32 cellular contexts compared by ENCODE assay signal in genomic region chr9:127050581-127050980, GRCh38.
DNase-seq lines count a peak whose midpoint lies in the region; ATAC-seq, FAIRE-seq and TF ChIP-seq lines count a peak whose summit lies in the region.
"Had no signal": no experiment of that assay in that cellular context is flagged by ENCODE, and none has a peak within 500 bp of the region (broad histone marks: within the 10 kb centered on the region; RNA-seq: fewer than 3 reads in every experiment).

No MANE protein-coding gene starts in this region.

- peak overlapping the region in 5 of 8 donors; percentile 5 to 75 (median 8) for H3K27ac Mint-ChIP-seq in CD8-positive, alpha-beta memory T cell
- no peak overlapping the region for H3K27ac Mint-ChIP-seq in osteocyte (ENCODE audit: unreplicated experiment)
- H3K27ac Mint-ChIP-seq: activated CD4-positive, alpha-beta memory T cell treated with anti-CD3 and anti-CD28 coated beads, Interleukin-2, amount 10 ng/mL, durations not matched to agents 7 days and 5 days; activated naive CD4-positive, alpha-beta T cell treated with anti-CD3 and anti-CD28 coated beads, Interleukin-2, amount 50 U/mL, for 72 hours; stimulated activated memory B cell treated with anti-CD40 and anti-IgM and Interleukin-4, amounts not matched to agents 10 μg/mL and 1 μg/mL and 100 μg/mL, for 72 hours had no signal

- CTCF ChIA-PET in CD8-positive, alpha-beta memory T cell (lab: Charles Lee) = interaction anchor here (1.5 kb wide), 1 partner anchor 15 kb away, joined by 3 read pairs; no protein-coding TSS in a partner anchor

- H3K9me3 ChIP-seq in CD8-positive, alpha-beta memory T cell (ENCODE audit: low read length) = no peaks in the 10 kb centered on the region
- H3K9me3 ChIP-seq in pancreas = no peaks in the 10 kb centered on the region
- H3K9me3 ChIP-seq: breast epithelium, neutrophil, psoas muscle, upper lobe of left lung had no signal

- no peak overlapping the region for H3K4me3 ChIP-seq in CD8-positive, alpha-beta memory T cell (ENCODE audit: low read length)
- H3K4me3 ChIP-seq in pancreas = no peak overlapping the region
- H3K4me3 ChIP-seq: breast epithelium, psoas muscle, upper lobe of left lung had no signal

- no peak for FAIRE-seq in pancreas (lab: Jason Lieb, UNC)
- FAIRE-seq: HepG2 had no signal

- WGBS in pancreas, 2 donors = 88 to 89% methylated on average over 7 of the region's 7 CpGs

- H3K4me1 Mint-ChIP-seq in CD8-positive, alpha-beta memory T cell = peaks cover 25 to 30% (median 27%) of the 10 kb centered on the region in 3 donors
- peaks cover 13% of the 10 kb centered on the region for H3K4me1 Mint-ChIP-seq in osteocyte (ENCODE audit: unreplicated experiment)

- H3K27me3 ChIP-seq in CD8-positive, alpha-beta memory T cell (ENCODE audit: insufficient read depth, low read length, poor library complexity, severe bottlenecking) = no peaks in the 10 kb centered on the region
- no peaks in the 10 kb centered on the region for H3K27me3 ChIP-seq in pancreas
- H3K27me3 ChIP-seq: breast epithelium, neutrophil, upper lobe of left lung had no signal

- no peak overlapping the region for H3K27ac ChIP-seq in CD8-positive, alpha-beta memory T cell (ENCODE audit: low read depth, low read length)
- H3K27ac ChIP-seq in caudate nucleus (ENCODE audit: low read depth, low read length) (peak overlapping the region; percentile 62), pancreas (no peak overlapping the region)
- H3K27ac ChIP-seq: neutrophil, psoas muscle had no signal

- H3K27me3 Mint-ChIP-seq in CD8-positive, alpha-beta memory T cell = no peaks in the 10 kb centered on the region
- H3K27me3 Mint-ChIP-seq in osteocyte (ENCODE audit: unreplicated experiment) = no peaks in the 10 kb centered on the region
- H3K27me3 Mint-ChIP-seq: stimulated activated memory B cell treated with anti-CD40 and anti-IgM and Interleukin-4, amounts not matched to agents 10 μg/mL and 1 μg/mL and 100 μg/mL, for 72 hours had no signal

- H3K4me1 ChIP-seq in CD8-positive, alpha-beta memory T cell (ENCODE audit: insufficient read depth, low read length) = peaks cover 19% of the 10 kb centered on the region
- H3K4me1 ChIP-seq in pancreas = no peaks in the 10 kb centered on the region

- no peaks in the 10 kb centered on the region for H3K9me3 Mint-ChIP-seq in CD8-positive, alpha-beta memory T cell
- H3K9me3 Mint-ChIP-seq in osteocyte (ENCODE audit: unreplicated experiment) = no peaks in the 10 kb centered on the region
- H3K9me3 Mint-ChIP-seq: activated naive CD4-positive, alpha-beta T cell treated with anti-CD3 and anti-CD28 coated beads, Interleukin-2, amount 50 U/mL, for 72 hours; stimulated activated memory B cell treated with anti-CD40 and anti-IgM and Interleukin-4, amounts not matched to agents 10 μg/mL and 1 μg/mL and 100 μg/mL, for 72 hours had no signal

- peaks cover 0 to 4% (median 2%) of the 10 kb centered on the region in 3 donors for H3K36me3 Mint-ChIP-seq in CD8-positive, alpha-beta memory T cell
- H3K36me3 Mint-ChIP-seq in osteocyte (ENCODE audit: unreplicated experiment) = no peaks in the 10 kb centered on the region
- H3K36me3 Mint-ChIP-seq: activated naive CD4-positive, alpha-beta T cell treated with anti-CD3 and anti-CD28 coated beads, Interleukin-2, amount 50 U/mL, for 72 hours had no signal

- intact Hi-C loops in pancreas (cut with DNase I) = no loop called here

- no peak overlapping the region for H3K4me3 Mint-ChIP-seq in CD8-positive, alpha-beta memory T cell
- H3K4me3 Mint-ChIP-seq in osteocyte (ENCODE audit: unreplicated experiment) = no peak overlapping the region
- H3K4me3 Mint-ChIP-seq: activated CD4-positive, alpha-beta memory T cell treated with anti-CD3 and anti-CD28 coated beads, Interleukin-2, amount 10 ng/mL, durations not matched to agents 7 days and 5 days; CD14-positive monocyte; stimulated activated memory B cell treated with anti-CD40 and anti-IgM and Interleukin-4, amounts not matched to agents 10 μg/mL and 1 μg/mL and 100 μg/mL, for 72 hours had no signal

- H3K36me3 ChIP-seq in CD8-positive, alpha-beta memory T cell (ENCODE audit: insufficient read depth, low read length) = no peaks in the 10 kb centered on the region
- H3K36me3 ChIP-seq in pancreas = peaks cover 0 to 9% (median 0%) of the 10 kb centered on the region in 3 donors
- H3K36me3 ChIP-seq: breast epithelium, upper lobe of left lung had no signal

- POLR2A ChIA-PET in CD8-positive, alpha-beta memory T cell (lab: Charles Lee) = no interaction called here

- DNase-seq in NCI-H2227 (lab: John Stamatoyannopoulos, UW; ENCODE audit: unreplicated experiment) = peak; percentile 9
- DNase-seq in NCI-H2227 treated with DMSO at 0.1 percent for 48 hours (lab: John Stamatoyannopoulos, UW) = no peak
- no peak for DNase-seq in CD8-positive, alpha-beta memory T cell
- DNase-seq in caudate nucleus (lab: John Stamatoyannopoulos, UW) = peak in 9 of 61 donors; percentile 10 to 68 (median 31)
- DNase-seq in osteocyte (ENCODE audit: extremely low spot score, unreplicated experiment) = peak; percentile 62
- DNase-seq in NAMALWA (ENCODE audit: low spot score) = no peak
- no peak for DNase-seq in pancreas
- no peak for DNase-seq in SHP77 treated with DMSO at 0.1 percent for 48 hours (lab: John Stamatoyannopoulos, UW)
- DNase-seq: 8988T; activated CD4-positive, alpha-beta memory T cell treated with anti-CD3 and anti-CD28 coated beads, Interleukin-2, amount 10 ng/mL, durations not matched to agents 7 days and 5 days; activated CD4-positive, alpha-beta T cell treated with anti-CD3 and anti-CD28 coated beads for 1 hour; anterior cingulate cortex; cortex of kidney; DMS79 treated with DMSO at 0.1 percent for 48 hours; GF-D8; glutamatergic neuron; Karpas-422; mesendoderm; NCI-H1436; psoas muscle; stimulated activated CD4-positive, alpha-beta T cell treated with anti-CD3 and anti-CD28 coated beads, Interleukin-15, amount 100 ng/mL, for 24 hours; T-helper 2 cell; upper lobe of left lung had no signal

- no peak for TF ChIP-seq CTCF in osteocyte (IDR thresholded peaks at IDR 0.05)
- TF ChIP-seq CTCF in pancreas (IDR thresholded peaks at IDR 0.05) = no peak

- no peak for ATAC-seq in pancreas
- ATAC-seq: activated naive CD4-positive, alpha-beta T cell treated with anti-CD3 and anti-CD28 coated beads, Interleukin-2, amount 50 U/mL, for 72 hours; HCT116; HepG2; left lobe of liver; psoas muscle; SK-N-SH treated with all-trans-retinoic acid at 6 μM for 48 hours; stimulated activated memory B cell treated with anti-CD40 and anti-IgM and Interleukin-4, amounts not matched to agents 10 μg/mL and 1 μg/mL and 100 μg/mL, for 72 hours had no signal

Comparison
In these comparisons a context has a peak if more than half of its experiments do, and no peak if none do; other contexts are left out.
1. DNase-seq: peak in NCI-H2227 (single experiment) and osteocyte (single experiment); none in NCI-H2227 treated with DMSO at 0.1 percent for 48 hours (single experiment), CD8-positive, alpha-beta memory T cell (0 of 5), NAMALWA (single experiment), pancreas (0 of 6) and SHP77 treated with DMSO at 0.1 percent for 48 hours (single experiment).